In the genomic region with DNA sequence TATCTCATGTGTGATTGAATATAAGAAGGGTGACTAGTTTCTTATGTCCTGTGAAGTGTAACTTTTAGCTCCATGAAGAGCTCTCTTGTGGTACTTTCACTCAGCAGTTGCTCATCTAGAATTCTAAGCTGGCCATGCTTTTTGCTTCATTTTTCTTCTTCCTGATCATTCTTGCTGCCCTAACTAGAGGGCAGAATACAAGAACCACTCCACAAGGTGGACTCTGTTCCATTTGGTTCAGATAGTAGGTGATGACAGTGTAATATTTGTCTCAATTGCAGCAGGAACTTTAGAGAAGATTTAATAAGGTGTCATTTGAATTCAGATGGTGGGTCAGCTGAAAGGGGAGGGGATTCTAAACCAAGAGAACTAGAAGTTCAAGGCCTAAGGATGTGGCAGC, we compare ENCODE assay signal across 20 cellular contexts. TPM values are rescaled to one million over a fixed set of nuclear protein-coding genes. Genes with fewer than 3 reads are reported as not detected.
DNase-seq lines count a peak whose midpoint lies in the region; ATAC-seq, FAIRE-seq and TF ChIP-seq lines count a peak whose summit lies in the region.
"Had no signal": no experiment of that assay in that cellular context is flagged by ENCODE, and none has a peak within 500 bp of the region (broad histone marks: within the 10 kb centered on the region; RNA-seq: fewer than 3 reads in every experiment).

No MANE protein-coding gene starts in this region.

- no peak for FAIRE-seq in HTR-8/SVneo (lab: Jason Lieb, UNC)
- FAIRE-seq: GM19239 had no signal

- no peaks in the 10 kb centered on the region for H3K9me3 Mint-ChIP-seq in activated T-helper 17 cell treated with anti-CD3 and anti-CD28 coated beads, Interleukin-2, amount 50 U/mL, for 72 hours
- H3K9me3 Mint-ChIP-seq: CD4-positive, alpha-beta T cell had no signal

- DNase-seq in epithelial cell of proximal tubule (ENCODE audit: low read depth) (no peak), NAMALWA (ENCODE audit: low spot score) (no peak), HTR-8/SVneo (ENCODE audit: insufficient read length, low spot score) (no peak), lower leg skin (ENCODE audit: low spot score in 2 of 2) (no peak), SJCRH30 (no peak)
- DNase-seq: ACHN; CD4-positive, alpha-beta T cell; DND-41; GDM1; NCI-H1092 treated with DMSO at 0.1 percent for 48 hours; NCI-H1694; NCI-H2107; NCI-H226; NCI-H526 treated with DMSO at 0.1 percent for 48 hours had no signal

- peaks cover 80% of the 10 kb centered on the region for H3K79me2 ChIP-seq in ACC112 (ENCODE audit: control insufficient read depth, insufficient read depth, low read length, unreplicated experiment)

- peak; percentile 20 for TF ChIP-seq CTCF in epithelial cell of proximal tubule (conservative IDR thresholded peaks at IDR 0.05; ENCODE audit: low read depth, low read length)
- no peak for TF ChIP-seq CTCF in neutrophil (IDR thresholded peaks at IDR 0.05)
- no peak for TF ChIP-seq CTCF in lower leg skin (IDR thresholded peaks at IDR 0.05)

- peak overlapping the region; percentile 36 for H3K27ac Mint-ChIP-seq in activated T-helper 17 cell treated with anti-CD3 and anti-CD28 coated beads, Interleukin-2, amount 50 U/mL, for 72 hours
- H3K27ac Mint-ChIP-seq: B cell had no signal

- TF ChIP-seq POLR2A in lower leg skin (IDR thresholded peaks at IDR 0.05), result no peak

- no peak overlapping the region for H2AFZ ChIP-seq in ACC112 (ENCODE audit: low read length, unreplicated experiment)

- H3K36me3 ChIP-seq in ACC112 (ENCODE audit: insufficient read depth, low read length) (peaks cover 7% of the 10 kb centered on the region; the same call in 1 of the 2 replicates), neutrophil (peaks cover 6% of the 10 kb centered on the region), SJCRH30 (peaks cover 6% of the 10 kb centered on the region; the same call in 1 of the 2 replicates)

- H3K27me3 ChIP-seq in ACC112 (ENCODE audit: insufficient read depth, low read length) (no peaks in the 10 kb centered on the region), neutrophil (no peaks in the 10 kb centered on the region), SJCRH30 (no peaks in the 10 kb centered on the region)

- H3K27ac ChIP-seq in ACC112 (ENCODE audit: low read depth, low read length) (peak overlapping the region; percentile 17; the same call in 1 of the 2 replicates), neutrophil (peak overlapping the region; percentile 15), SJCRH30 (no peak overlapping the region)
- H3K27ac ChIP-seq: KMS-11 had no signal

- no peak overlapping the region for H3K4me3 Mint-ChIP-seq in activated T-helper 17 cell treated with anti-CD3 and anti-CD28 coated beads, Interleukin-2, amount 50 U/mL, for 72 hours
- H3K4me3 Mint-ChIP-seq: B cell; CD4-positive, alpha-beta T cell had no signal

- peaks cover 41% of the 10 kb centered on the region for H3K4me1 Mint-ChIP-seq in activated T-helper 17 cell treated with anti-CD3 and anti-CD28 coated beads, Interleukin-2, amount 50 U/mL, for 72 hours

- peaks cover 39% of the 10 kb centered on the region for H3K36me3 Mint-ChIP-seq in activated T-helper 17 cell treated with anti-CD3 and anti-CD28 coated beads, Interleukin-2, amount 50 U/mL, for 72 hours (ENCODE audit: low read depth)

- no peak overlapping the region for H3K4me3 ChIP-seq in ACC112 (ENCODE audit: low read depth, low read length)
- H3K4me3 ChIP-seq in epithelial cell of proximal tubule (ENCODE audit: low read depth, low read length), result no peak overlapping the region
- H3K4me3 ChIP-seq in neutrophil (ENCODE audit: low read depth in 1 of 2, low read length in 1 of 2), result no peak overlapping the region
- no peak overlapping the region for H3K4me3 ChIP-seq in lower leg skin (ENCODE audit: low read depth, poor library complexity, severe bottlenecking)
- no peak overlapping the region for H3K4me3 ChIP-seq in SJCRH30

- H3K27me3 Mint-ChIP-seq in activated T-helper 17 cell treated with anti-CD3 and anti-CD28 coated beads, Interleukin-2, amount 50 U/mL, for 72 hours, result no peaks in the 10 kb centered on the region
- H3K27me3 Mint-ChIP-seq: B cell; CD4-positive, alpha-beta T cell had no signal

- no peak for ATAC-seq in activated T-helper 17 cell treated with anti-CD3 and anti-CD28 coated beads, Interleukin-2, amount 50 U/mL, for 72 hours (replicated peaks)

- intact Hi-C loops in lower leg skin (cut with DNase I; ENCODE audit: low total_unique reads), result no loop called here

- peaks cover 21% of the 10 kb centered on the region for H3K4me1 ChIP-seq in ACC112 (ENCODE audit: control insufficient read depth, insufficient read depth, low read length, unreplicated experiment)
- H3K4me1 ChIP-seq in neutrophil (ENCODE audit: control insufficient read depth in 1 of 2, insufficient read depth in 1 of 2, low read depth in 1 of 2, low read length in 1 of 2), result peaks cover 0 to 2% of the 10 kb centered on the region in 2 experiments
- H3K4me1 ChIP-seq in SJCRH30, result no peaks in the 10 kb centered on the region

- H3K9me3 ChIP-seq in neutrophil (no peaks in the 10 kb centered on the region), SJCRH30 (replicated peaks) (no peaks in the 10 kb centered on the region)

RNA-seq across cellular contexts. Expression of a gene that starts 17.6 kb away (rescaled TPM):
- total RNA-seq in activated T-helper 17 cell treated with anti-CD3 and anti-CD28 coated beads, Interleukin-2, amount 50 U/mL, for 72 hours, result 10 to 100 TPM; 30.9 to 33.0 TPM
- total RNA-seq in epithelial cell of proximal tubule, result 12.4 and 13.8 TPM in 2 replicates
- total RNA-seq in lower leg skin, result 10 to 100 TPM; 33.7 to 50.8 (median 41.3) TPM
- total RNA-seq in SJCRH30 (2014; rRNA removed; shearing (Covaris generic)), result 22.0 and 23.2 TPM in 2 replicates
